Comparison of ENCODE assay signal across 8 cellular contexts in the genomic region with DNA sequence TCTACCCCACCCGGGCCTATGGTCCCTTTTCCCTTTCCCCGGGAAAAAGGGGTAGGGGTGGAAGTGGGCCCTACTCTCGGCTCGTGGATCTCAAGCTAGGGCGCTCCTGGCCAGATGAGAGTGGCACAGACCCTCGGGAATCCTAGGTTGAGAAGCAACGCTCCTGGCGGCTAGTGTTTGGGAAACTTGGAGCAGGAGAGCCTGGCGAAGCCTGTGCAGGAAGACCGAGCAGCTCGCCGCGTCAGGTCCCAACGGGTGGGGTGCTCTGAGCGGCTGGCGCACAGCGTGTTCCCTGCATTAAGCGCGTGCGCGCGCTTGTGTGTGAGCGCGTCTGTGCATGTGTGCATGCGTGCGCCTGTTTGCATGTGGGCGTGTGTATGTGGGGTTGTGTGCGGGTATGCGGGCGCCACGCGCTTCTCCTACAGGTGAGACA. TPM values are rescaled to one million over a fixed set of nuclear protein-coding genes. Genes with fewer than 3 reads are reported as not detected.
DNase-seq lines count a peak whose midpoint lies in the region; ATAC-seq and TF ChIP-seq lines count a peak whose summit lies in the region.

No MANE protein-coding gene starts in this region.

- no peak for TF ChIP-seq CTCF in fibroblast of mammary gland (conservative IDR thresholded peaks at IDR 0.05; ENCODE audit: control insufficient read depth, insufficient read depth, low read depth, low read length)

- peak; percentile 25 for DNase-seq in 8988T
- peak; percentile 80 for DNase-seq in activated CD8-positive, alpha-beta memory T cell treated with anti-CD3 and anti-CD28 coated beads, Interleukin-2, amount 50 U/mL, for 48 hours
- peak; percentile 31 for DNase-seq in fibroblast of mammary gland (ENCODE audit: low read depth)
- DNase-seq in posterior vena cava (ENCODE audit: low spot score) = peak; percentile 91
- no peak for DNase-seq in NCI-H1436 (lab: John Stamatoyannopoulos, UW)
- no peak for DNase-seq in anterior cingulate cortex (lab: John Stamatoyannopoulos, UW)

- no peak overlapping the region for H3K4me3 ChIP-seq in fibroblast of mammary gland (ENCODE audit: control insufficient read depth, low read depth, low read length)

- intact Hi-C loops in posterior vena cava (cut with DNase I) = no loop called here

- ATAC-seq in GM18520 (IDR thresholded peaks at IDR 0.05; ENCODE audit: unreplicated experiment) (peak; percentile 72), HG03520 (IDR thresholded peaks at IDR 0.05; ENCODE audit: unreplicated experiment) (peak; percentile 58)

RNA-seq across cellular contexts. Expression of a gene that starts 7.1 kb away (rescaled TPM):
- 10 to 100 TPM; 25.3 to 29.7 TPM for total RNA-seq in posterior vena cava

Comparison
In these comparisons a context has a peak if more than half of its experiments do, and no peak if none do; other contexts are left out.
1. DNase-seq: peak in 8988T (single experiment), activated CD8-positive, alpha-beta memory T cell treated with anti-CD3 and anti-CD28 coated beads, Interleukin-2, amount 50 U/mL, for 48 hours (single experiment), fibroblast of mammary gland (single experiment) and posterior vena cava (single experiment); none in NCI-H1436 (single experiment) and anterior cingulate cortex (0 of 58).